In genomic region chr6:47479874-47480273, GRCh38 we compare ENCODE assay signal across 1 cellular context.
TF ChIP-seq lines count a peak whose summit lies in the region.

No MANE protein-coding gene starts in this region.

TF ChIP-seq in GM23338, 12 proteins besides CTCF, POLR2A, EP300 and RAD21 (continued from another document):
- TF ChIP-seq ZNF462 (CRISPR knock-in tag; IDR thresholded peaks at IDR 0.05) (no peak), CREB1 (CRISPR knock-in tag; IDR thresholded peaks at IDR 0.05; ENCODE audit: low read depth) (no peak), POLR2AphosphoS5 (IDR thresholded peaks at IDR 0.05; ENCODE audit: low read depth) (no peak), EZH2phosphoT487 (IDR thresholded peaks at IDR 0.05; ENCODE audit: unreplicated experiment) (no peak), ZNF114 (CRISPR knock-in tag; IDR thresholded peaks at IDR 0.05) (no peak), EZH2 (IDR thresholded peaks at IDR 0.05; ENCODE audit: low read depth, unreplicated experiment) (no peak)
